ENCODE assay signal across 23 cellular contexts in the genomic region with DNA sequence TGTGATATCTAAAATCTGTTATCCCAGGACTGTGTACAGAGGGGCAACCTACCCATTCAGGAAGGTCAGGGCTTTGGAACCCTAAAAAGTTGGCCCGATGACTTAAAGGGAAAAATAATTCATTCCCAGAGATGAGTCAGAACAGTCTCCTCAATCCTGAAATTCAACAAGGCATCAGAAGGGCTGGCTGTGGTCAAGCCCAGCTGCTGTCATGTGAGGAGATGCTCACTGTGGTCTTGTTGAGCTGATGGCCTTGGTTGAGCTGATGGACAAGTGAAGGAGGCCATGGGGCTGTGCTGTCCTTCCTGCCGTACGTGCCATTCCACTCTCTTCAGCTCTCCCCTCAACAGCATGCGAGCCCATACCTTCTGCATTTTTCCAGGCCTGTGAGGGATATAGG.
"Had no signal": no experiment of that assay in that cellular context is flagged by ENCODE, and none has a peak within 500 bp of the region (broad histone marks: within the 10 kb centered on the region; RNA-seq: fewer than 3 reads in every experiment).

No MANE protein-coding gene starts in this region.

- H3K27me3 ChIP-seq: cardiac muscle cell, esophagus squamous epithelium, foreskin keratinocyte, tibial nerve had no signal

- ATAC-seq: effector memory CD8-positive, alpha-beta T cell; foreskin keratinocyte; left colon; lower lobe of right lung; stimulated activated naive CD8-positive, alpha-beta T cell treated with anti-CD3 and anti-CD28 coated beads, Interleukin-15, Interleukin-2, amounts not matched to agents 100 U/mL and 50 U/mL, for 24 hours had no signal

- H3K4me3 ChIP-seq: cardiac muscle cell, esophagus squamous epithelium, lower lobe of right lung, tibial nerve had no signal

- DNase-seq: activated B cell treated with CpG ODN at 0.5 μM for 24 hours; activated CD4-positive, alpha-beta memory T cell treated with anti-CD3 and anti-CD28 coated beads for 36 hours; activated CD4-positive, alpha-beta T cell treated with anti-CD3 and anti-CD28 coated beads for 4 hours; activated T-cell treated with anti-CD3 and anti-CD28 coated beads for 4 hours; amniotic stem cell; effector memory CD8-positive, alpha-beta T cell; esophagus squamous epithelium; foreskin keratinocyte; glutamatergic neuron; hypothalamus; islet precursor cell; left colon; lower lobe of right lung; nucleus accumbens; stimulated activated CD4-positive, alpha-beta T cell treated with anti-CD3 and anti-CD28 coated beads, Interleukin-12 subunit alpha, Interleukin-12 subunit beta, amount 100 ng/mL, for 4 hours; stimulated activated CD4-positive, alpha-beta T cell treated with anti-CD3 and anti-CD28 coated beads, Interleukin-2, amount 100 ng/mL, for 24 hours; stimulated activated naive CD8-positive, alpha-beta T cell treated with anti-CD3 and anti-CD28 coated beads, Interleukin-15, Interleukin-2, amounts not matched to agents 100 U/mL and 50 U/mL, for 24 hours; substantia nigra; T-helper 1 cell; T-helper 9 cell had no signal

- FAIRE-seq: urothelium cell line had no signal

- H3K9me3 ChIP-seq: esophagus squamous epithelium, lower lobe of right lung, tibial nerve had no signal

- H3K4me1 ChIP-seq: foreskin keratinocyte, lower lobe of right lung had no signal

- H3K27ac ChIP-seq: cardiac muscle cell, esophagus squamous epithelium, foreskin keratinocyte, lower lobe of right lung, tibial nerve had no signal
